Comparison of ENCODE assay signal across 35 cellular contexts in genomic region chr20:36672991-36673390, GRCh38.
"Had no signal": no experiment of that assay in that cellular context is flagged by ENCODE, and none has a peak within 500 bp of the region (broad histone marks: within the 10 kb centered on the region; RNA-seq: fewer than 3 reads in every experiment).

No MANE protein-coding gene starts in this region.

- H3K27me3 ChIP-seq: adrenal gland, body of pancreas, brain microvascular endothelial cell, breast epithelium had no signal

- H3K4me1 ChIP-seq: adrenal gland, body of pancreas, breast epithelium had no signal

- ATAC-seq: activated CD4-positive, alpha-beta T cell treated with anti-CD3 and anti-CD28 coated beads for 36 hours; activated CD4-positive, CD25-positive, alpha-beta regulatory T cell treated with anti-CD3 and anti-CD28 coated beads, Interleukin-2, amount 50 U/mL, for 24 hours; activated CD8-positive, alpha-beta memory T cell treated with anti-CD3 and anti-CD28 coated beads, Interleukin-2, amount 10 ng/mL, durations not matched to agents 7 days and 5 days; activated CD8-positive, alpha-beta T cell treated with anti-CD3 and anti-CD28 coated beads, Interleukin-2, amount 10 ng/mL, durations not matched to agents 7 days and 5 days; activated naive CD4-positive, alpha-beta T cell treated with anti-CD3 and anti-CD28 coated beads, Interleukin-2, amount 50 U/mL, for 72 hours; activated T-cell treated with anti-CD3 and anti-CD28 coated beads, Interleukin-2, amount 50 U/mL, for 4 hours; activated T-cell treated with anti-CD3 and anti-CD28 coated beads, Interleukin-2, amount 50 U/mL, for 72 hours; activated T-helper 17 cell treated with anti-CD3 and anti-CD28 coated beads, Interleukin-2, amount 50 U/mL, for 72 hours; body of pancreas; WTC11 had no signal

- H3K4me3 ChIP-seq: adrenal gland, body of pancreas, breast epithelium had no signal

- H3K27ac ChIP-seq: adrenal gland, body of pancreas, brain microvascular endothelial cell, breast epithelium, WERI-Rb-1 had no signal

- H3K9me3 ChIP-seq: adrenal gland, body of pancreas, breast epithelium had no signal

- DNase-seq: activated CD4-positive, alpha-beta memory T cell treated with anti-CD3 and anti-CD28 coated beads, Interleukin-2, amount 10 ng/mL, durations not matched to agents 7 days and 5 days; activated CD4-positive, alpha-beta T cell treated with anti-CD3 and anti-CD28 coated beads for 1 hour; activated CD4-positive, alpha-beta T cell treated with anti-CD3 and anti-CD28 coated beads for 36 hours; activated CD4-positive, alpha-beta T cell treated with anti-CD3 and anti-CD28 coated beads for 48 hours; activated CD4-positive, alpha-beta T cell treated with anti-CD3 and anti-CD28 coated beads, Interleukin-2, amount 10 ng/mL, durations not matched to agents 7 days and 5 days; activated CD4-positive, alpha-beta T cell treated with anti-CD3 and anti-CD28 coated beads, Interleukin-2, amount 50 U/mL, for 48 hours; activated CD4-positive, CD25-positive, alpha-beta regulatory T cell; activated CD8-positive, alpha-beta memory T cell treated with anti-CD3 and anti-CD28 coated beads for 24 hours; activated CD8-positive, alpha-beta memory T cell treated with anti-CD3 and anti-CD28 coated beads, Interleukin-2, amount 10 ng/mL, durations not matched to agents 7 days and 5 days; activated CD8-positive, alpha-beta T cell treated with anti-CD3 and anti-CD28 coated beads, Interleukin-2, amount 10 ng/mL, durations not matched to agents 7 days and 5 days; activated effector memory CD4-positive, alpha-beta T cell treated with anti-CD3 and anti-CD28 coated beads, Interleukin-2, amount 50 U/mL, for 16 hours; activated gamma-delta T cell treated with Interleukin-2 at 50 U/mL for 16 hours; activated naive CD4-positive, alpha-beta T cell; activated naive CD4-positive, alpha-beta T cell treated with anti-CD3 and anti-CD28 coated beads for 36 hours; activated naive CD4-positive, alpha-beta T cell treated with anti-CD3 and anti-CD28 coated beads, Interleukin-2, amount 50 U/mL, for 16 hours; activated naive CD8-positive, alpha-beta T cell treated with anti-CD3 and anti-CD28 coated beads for 36 hours; activated T-cell treated with anti-CD3 and anti-CD28 coated beads for 4 hours; activated T-cell treated with anti-CD3 and anti-CD28 coated beads, Interleukin-2, amount 50 U/mL, for 1 hour; activated T-cell treated with anti-CD3 and anti-CD28 coated beads, Interleukin-2, amount 50 U/mL, for 4 hours; activated T-cell treated with anti-CD3 and anti-CD28 coated beads, Interleukin-2, amount 50 U/mL, for 72 hours; adrenal gland; amniotic stem cell; aorta; body of pancreas; brain microvascular endothelial cell; central memory CD4-positive, alpha-beta T cell; T-helper 1 cell; T-helper 2 cell; T-helper 9 cell; WERI-Rb-1 had no signal

- H3K36me3 ChIP-seq: brain microvascular endothelial cell, breast epithelium had no signal
